ENCODE assay signal across 19 cellular contexts in the genomic region with DNA sequence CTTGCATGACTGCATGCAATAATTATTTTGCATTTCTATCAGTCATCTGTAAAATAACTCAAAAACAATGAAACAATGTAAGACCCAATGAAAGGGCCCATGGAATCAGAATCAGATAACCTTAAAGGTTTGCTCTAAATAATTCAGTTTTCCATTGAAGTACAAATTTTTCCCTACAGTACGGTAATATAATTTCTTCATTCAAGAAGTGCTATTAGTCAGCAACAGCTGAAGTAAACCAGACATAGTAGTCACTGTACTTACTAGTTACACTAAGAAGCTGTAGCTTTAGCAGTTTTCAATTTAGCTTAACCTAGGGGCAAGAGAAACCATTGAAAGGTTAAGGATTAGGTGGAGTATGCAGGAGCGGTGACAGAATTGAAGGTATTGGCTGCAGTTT.
"Had no signal": no experiment of that assay in that cellular context is flagged by ENCODE, and none has a peak within 500 bp of the region (broad histone marks: within the 10 kb centered on the region; RNA-seq: fewer than 3 reads in every experiment).

No MANE protein-coding gene starts in this region.

- H3K4me3 Mint-ChIP-seq: activated CD4-positive, alpha-beta T cell treated with anti-CD3 and anti-CD28 coated beads, Interleukin-2, amount 10 ng/mL, durations not matched to agents 7 days and 5 days; activated naive CD4-positive, alpha-beta T cell treated with anti-CD3 and anti-CD28 coated beads, Interleukin-2, amount 10 ng/mL, durations not matched to agents 7 days and 5 days; memory B cell had no signal

- H3K27ac Mint-ChIP-seq: activated CD4-positive, alpha-beta T cell treated with anti-CD3 and anti-CD28 coated beads, Interleukin-2, amount 10 ng/mL, durations not matched to agents 7 days and 5 days; activated naive CD4-positive, alpha-beta T cell treated with anti-CD3 and anti-CD28 coated beads, Interleukin-2, amount 10 ng/mL, durations not matched to agents 7 days and 5 days; activated T-helper 2 cell treated with anti-CD3 and anti-CD28 coated beads, Interferon-gamma antibody, Interleukin-2, Interleukin-4, amounts not matched to agents 10 μg/mL and 5 μg/mL and 100 μg/mL, durations not matched to agents 14 hours and 24 hours and 36 hours; memory B cell had no signal

- DNase-seq: activated CD4-positive, alpha-beta T cell treated with anti-CD3 and anti-CD28 coated beads, Interleukin-2, amount 10 ng/mL, durations not matched to agents 7 days and 5 days; activated CD4-positive, CD25-positive, alpha-beta regulatory T cell; activated CD8-positive, alpha-beta memory T cell treated with anti-CD3 and anti-CD28 coated beads for 24 hours; activated naive CD4-positive, alpha-beta T cell treated with anti-CD3 and anti-CD28 coated beads, Interleukin-2, amount 10 ng/mL, durations not matched to agents 7 days and 5 days; activated T-cell treated with anti-CD3 and anti-CD28 coated beads for 4 hours; central memory CD4-positive, alpha-beta T cell; effector CD8-positive, alpha-beta T cell; foreskin melanocyte; head of caudate nucleus; ovary; retina; T-helper 2 cell; thyroid gland; uterus had no signal

- H3K4me3 ChIP-seq: coronary artery, ovary, thyroid gland, uterus had no signal

- H3K27ac ChIP-seq: coronary artery, ovary, thyroid gland, uterus had no signal

- FAIRE-seq: islet of Langerhans, TTC549 had no signal

- H3K4me1 ChIP-seq: uterus had no signal

- H3K27me3 ChIP-seq: ovary, thyroid gland, uterus had no signal

- H3K36me3 Mint-ChIP-seq: activated naive CD4-positive, alpha-beta T cell treated with anti-CD3 and anti-CD28 coated beads, Interleukin-2, amount 10 ng/mL, durations not matched to agents 7 days and 5 days; memory B cell had no signal

- H3K9me3 ChIP-seq: ovary, thyroid gland, uterus had no signal

- H3K9me3 Mint-ChIP-seq: activated CD4-positive, alpha-beta T cell treated with anti-CD3 and anti-CD28 coated beads, Interleukin-2, amount 10 ng/mL, durations not matched to agents 7 days and 5 days; activated naive CD4-positive, alpha-beta T cell treated with anti-CD3 and anti-CD28 coated beads, Interleukin-2, amount 10 ng/mL, durations not matched to agents 7 days and 5 days; activated T-helper 2 cell treated with anti-CD3 and anti-CD28 coated beads, Interferon-gamma antibody, Interleukin-2, Interleukin-4, amounts not matched to agents 10 μg/mL and 5 μg/mL and 100 μg/mL, durations not matched to agents 14 hours and 24 hours and 36 hours; memory B cell had no signal

- H3K36me3 ChIP-seq: ovary, thyroid gland, uterus had no signal
